19 cellular contexts compared by ENCODE assay signal in the genomic region with DNA sequence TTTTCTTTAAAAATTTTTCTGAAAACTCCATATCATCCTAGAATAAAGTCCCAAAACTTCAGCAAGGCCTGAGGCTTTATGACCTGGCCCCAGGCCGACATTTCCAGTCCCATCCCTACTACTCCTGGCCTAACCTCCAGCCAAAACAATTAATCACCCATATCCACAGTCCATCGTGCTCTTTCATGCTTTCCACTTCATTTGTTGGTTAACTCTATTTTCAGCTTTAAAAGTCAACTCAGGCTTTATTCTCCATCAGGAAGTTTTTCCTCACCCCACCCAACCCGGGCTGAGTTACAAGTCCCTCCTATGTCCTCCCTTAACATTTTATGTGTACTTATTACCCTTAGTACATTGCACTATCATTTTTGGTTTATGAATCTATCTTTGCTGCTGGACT. TPM values are rescaled to one million over a fixed set of nuclear protein-coding genes. Genes with fewer than 3 reads are reported as not detected.
DNase-seq lines count a peak whose midpoint lies in the region; ATAC-seq and TF ChIP-seq lines count a peak whose summit lies in the region.
"Had no signal": no experiment of that assay in that cellular context is flagged by ENCODE, and none has a peak within 500 bp of the region (broad histone marks: within the 10 kb centered on the region; RNA-seq: fewer than 3 reads in every experiment).

No MANE protein-coding gene starts in this region.

- H3K4me3 Mint-ChIP-seq in effector memory CD8-positive, alpha-beta T cell, result no peak overlapping the region
- no peak overlapping the region for H3K4me3 Mint-ChIP-seq in CD4-positive, alpha-beta T cell
- H3K4me3 Mint-ChIP-seq: activated CD8-positive, alpha-beta memory T cell treated with anti-CD3 and anti-CD28 coated beads, Interleukin-2, amount 10 ng/mL, durations not matched to agents 7 days and 5 days; stimulated activated naive CD8-positive, alpha-beta T cell treated with anti-CD3 and anti-CD28 coated beads, Interleukin-15, Interleukin-2, amounts not matched to agents 100 ng/mL and 50 ng/mL, for 24 hours had no signal

- no peaks in the 10 kb centered on the region for H3K4me1 ChIP-seq in mesenchymal stem cell (ENCODE audit: control insufficient read depth, insufficient read depth, low read depth, low read length)

- ATAC-seq in HG02571 (IDR thresholded peaks at IDR 0.05; ENCODE audit: unreplicated experiment) (no peak), HG02840 (IDR thresholded peaks at IDR 0.05; ENCODE audit: low FRiP score, unreplicated experiment) (no peak)
- ATAC-seq in effector memory CD8-positive, alpha-beta T cell (replicated peaks), result no peak
- no peak for ATAC-seq in CD4-positive, alpha-beta T cell (ENCODE audit: poor library complexity)
- ATAC-seq: activated CD8-positive, alpha-beta memory T cell treated with anti-CD3 and anti-CD28 coated beads, Interleukin-2, amount 10 ng/mL, durations not matched to agents 7 days and 5 days had no signal

- POLR2A ChIA-PET in CD4-positive, alpha-beta T cell (lab: Charles Lee), result no interaction called here

- WGBS in mesenchymal stem cell, result 76% methylated on average over 2 of the region's 3 CpGs

- no peak overlapping the region for H3K27ac ChIP-seq in mesenchymal stem cell (ENCODE audit: low read length, poor library complexity, severe bottlenecking)
- H3K27ac ChIP-seq in CD4-positive, alpha-beta T cell (ENCODE audit: low read depth, low read length), result no peak overlapping the region

- H2BK12ac ChIP-seq in mesenchymal stem cell (ENCODE audit: low read length in 2 of 2), result no peak overlapping the region

- H4K8ac ChIP-seq in mesenchymal stem cell (ENCODE audit: low read length), result no peak overlapping the region

- DNase-seq in M059J (ENCODE audit: low read depth), result peak; percentile 13
- peak; percentile 31 for DNase-seq in fibroblast of pulmonary artery (ENCODE audit: low read depth)
- no peak for DNase-seq in mesenchymal stem cell
- peak; percentile 51 for DNase-seq in stromal cell of bone marrow (ENCODE audit: low read depth)
- DNase-seq in effector memory CD8-positive, alpha-beta T cell, result no peak
- DNase-seq in CD4-positive, alpha-beta T cell, result no peak
- DNase-seq: activated CD8-positive, alpha-beta memory T cell treated with anti-CD3 and anti-CD28 coated beads, Interleukin-2, amount 10 ng/mL, durations not matched to agents 7 days and 5 days; GF-D8; hippocampal formation; Karpas-422; NCI-H1417 treated with DMSO at 0.1 percent for 48 hours; NCI-H226; SHP77 treated with DMSO at 0.1 percent for 48 hours; stimulated activated CD4-positive, alpha-beta T cell treated with anti-CD3 and anti-CD28 coated beads, Interleukin-15, amount 100 ng/mL, for 24 hours; T-helper 2 cell had no signal

- H4K91ac ChIP-seq in mesenchymal stem cell (ENCODE audit: low read length), result no peak overlapping the region

- no peak overlapping the region for H3K14ac ChIP-seq in mesenchymal stem cell (ENCODE audit: low read length in 2 of 2)

- H3K36me3 ChIP-seq in mesenchymal stem cell (ENCODE audit: control insufficient read depth in 1 of 2, insufficient read depth in 2 of 2, low read depth in 1 of 2, low read length in 2 of 2), result no peaks in the 10 kb centered on the region

- H2BK15ac ChIP-seq in mesenchymal stem cell (ENCODE audit: low read depth, poor library complexity, severe bottlenecking), result no peak overlapping the region

- H2AK5ac ChIP-seq in mesenchymal stem cell (ENCODE audit: low read length, severe bottlenecking), result no peak overlapping the region

- no peaks in the 10 kb centered on the region for H3K27me3 ChIP-seq in mesenchymal stem cell (ENCODE audit: control insufficient read depth in 1 of 2, insufficient read depth in 1 of 2, low read length in 2 of 2)
- H3K27me3 ChIP-seq in CD4-positive, alpha-beta T cell (ENCODE audit: control insufficient read depth, insufficient read depth, low read length), result no peaks in the 10 kb centered on the region

- H3K27me3 Mint-ChIP-seq in effector memory CD8-positive, alpha-beta T cell, result peaks cover 0 to 10% of the 10 kb centered on the region in 2 donors
- H3K27me3 Mint-ChIP-seq in CD4-positive, alpha-beta T cell, result no peaks in the 10 kb centered on the region
- H3K27me3 Mint-ChIP-seq: stimulated activated naive CD8-positive, alpha-beta T cell treated with anti-CD3 and anti-CD28 coated beads, Interleukin-15, Interleukin-2, amounts not matched to agents 100 ng/mL and 50 ng/mL, for 24 hours had no signal

- peak overlapping the region; percentile 10 for H3K9ac ChIP-seq in mesenchymal stem cell (ENCODE audit: low read length)

- CTCF ChIA-PET in CD4-positive, alpha-beta T cell (lab: Charles Lee), result no interaction called here

- no peak overlapping the region for H2BK5ac ChIP-seq in mesenchymal stem cell (ENCODE audit: low read depth, low read length, poor library complexity, severe bottlenecking)

- no peak overlapping the region for H3K18ac ChIP-seq in mesenchymal stem cell (ENCODE audit: low read depth in 1 of 2, low read length in 2 of 2)

- H3K4me3 ChIP-seq in fibroblast of pulmonary artery (replicated peaks; ENCODE audit: low read depth, low read length) (no peak overlapping the region), mesenchymal stem cell (ENCODE audit: insufficient read depth in 1 of 2, low read depth in 1 of 2, low read length in 2 of 2) (peak overlapping the region in 1 of 2 experiments; percentile 21)

- TF ChIP-seq CTCF in fibroblast of pulmonary artery (IDR thresholded peaks at IDR 0.05; ENCODE audit: low read length, missing control alignments), result no peak
- TF ChIP-seq CTCF in CD4-positive, alpha-beta T cell (IDR thresholded peaks at IDR 0.05), result no peak

- H3K4ac ChIP-seq in mesenchymal stem cell (ENCODE audit: low read depth in 1 of 2, low read length in 2 of 2), result no peak overlapping the region

- peaks cover 6 to 7% of the 10 kb centered on the region in 2 donors for H3K4me1 Mint-ChIP-seq in effector memory CD8-positive, alpha-beta T cell (ENCODE audit: low read depth in 2 of 2)
- H3K4me1 Mint-ChIP-seq in CD4-positive, alpha-beta T cell (ENCODE audit: low read depth), result peaks cover 4% of the 10 kb centered on the region

- H2AFZ ChIP-seq in mesenchymal stem cell (ENCODE audit: low read depth, low read length), result no peak overlapping the region

- H3K36me3 Mint-ChIP-seq in effector memory CD8-positive, alpha-beta T cell (ENCODE audit: insufficient read depth), result no peaks in the 10 kb centered on the region
- no peaks in the 10 kb centered on the region for H3K36me3 Mint-ChIP-seq in CD4-positive, alpha-beta T cell (ENCODE audit: low read depth)
- H3K36me3 Mint-ChIP-seq: activated CD8-positive, alpha-beta memory T cell treated with anti-CD3 and anti-CD28 coated beads, Interleukin-2, amount 10 ng/mL, durations not matched to agents 7 days and 5 days had no signal

- H3K79me1 ChIP-seq in mesenchymal stem cell (replicated peaks; ENCODE audit: low read length, poor library complexity, severe bottlenecking), result no peaks in the 10 kb centered on the region

- H3K27ac Mint-ChIP-seq in effector memory CD8-positive, alpha-beta T cell, result no peak overlapping the region
- no peak overlapping the region for H3K27ac Mint-ChIP-seq in CD4-positive, alpha-beta T cell
- H3K27ac Mint-ChIP-seq: activated CD8-positive, alpha-beta memory T cell treated with anti-CD3 and anti-CD28 coated beads, Interleukin-2, amount 10 ng/mL, durations not matched to agents 7 days and 5 days; progenitor cell of endocrine pancreas; stimulated activated naive CD8-positive, alpha-beta T cell treated with anti-CD3 and anti-CD28 coated beads, Interleukin-15, Interleukin-2, amounts not matched to agents 100 ng/mL and 50 ng/mL, for 24 hours had no signal

- no peak overlapping the region for H3K4me2 ChIP-seq in mesenchymal stem cell (ENCODE audit: low read length, poor library complexity, severe bottlenecking)

- H3K23ac ChIP-seq in mesenchymal stem cell (ENCODE audit: low read length in 2 of 2), result no peak overlapping the region

- H3K9me3 ChIP-seq in mesenchymal stem cell (ENCODE audit: control insufficient read depth, low read length), result no peaks in the 10 kb centered on the region
- H3K9me3 ChIP-seq in CD4-positive, alpha-beta T cell (ENCODE audit: control insufficient read depth, low read length), result no peaks in the 10 kb centered on the region

- intact Hi-C loops in CD4-positive, alpha-beta T cell (cut with DNase I, micrococcal nuclease), result no loop called here

- no peak overlapping the region for H2BK120ac ChIP-seq in mesenchymal stem cell (ENCODE audit: low read depth, low read length)

- no peaks in the 10 kb centered on the region for H3K9me3 Mint-ChIP-seq in effector memory CD8-positive, alpha-beta T cell
- H3K9me3 Mint-ChIP-seq in CD4-positive, alpha-beta T cell, result no peaks in the 10 kb centered on the region
- H3K9me3 Mint-ChIP-seq: stimulated activated naive CD8-positive, alpha-beta T cell treated with anti-CD3 and anti-CD28 coated beads, Interleukin-15, Interleukin-2, amounts not matched to agents 100 ng/mL and 50 ng/mL, for 24 hours had no signal

RNA-seq across cellular contexts. Expression of gene SPTBN1, which starts 27.7 kb away (rescaled TPM):
- total RNA-seq in M059J (2014; rRNA removed; shearing (Covaris generic)), result 46.5 and 88.8 TPM in 2 replicates
- polyA plus RNA-seq in mesenchymal stem cell (2013, experiment 1 of 2), result 97.4 TPM
- 89.2 TPM for polyA plus RNA-seq in mesenchymal stem cell (2013, experiment 2 of 2)
- total RNA-seq in CD4-positive, alpha-beta T cell, result 100 to 1,000 TPM; 156 to 166 TPM

Comparison
In these comparisons a context has a peak if more than half of its experiments do, and no peak if none do; other contexts are left out.
1. DNase-seq: peak in M059J (single experiment), fibroblast of pulmonary artery (single experiment) and stromal cell of bone marrow (single experiment); none in mesenchymal stem cell (single experiment), effector memory CD8-positive, alpha-beta T cell (0 of 3) and CD4-positive, alpha-beta T cell (0 of 10).